In genomic region chr11:134360050-134360835, GRCh38 we compare ENCODE assay signal across 8 cellular contexts. TPM values are rescaled to one million over a fixed set of nuclear protein-coding genes. Genes with fewer than 3 reads are reported as not detected.
DNase-seq lines count a peak whose midpoint lies in the region; ATAC-seq and TF ChIP-seq lines count a peak whose summit lies in the region.

No MANE protein-coding gene starts in this region.

- POLR2A ChIA-PET in activated CD4-positive, alpha-beta T cell treated with anti-CD3 and anti-CD28 coated beads for 36 hours (lab: Charles Lee), result no interaction called here

- CTCF ChIA-PET in activated CD4-positive, alpha-beta T cell treated with anti-CD3 and anti-CD28 coated beads for 36 hours (lab: Charles Lee), result interaction anchor here (0.6 to 1.1 kb wide), 6 partner anchors 11 to 579 kb away, joined by 3 to 6 read pairs (median 3); no protein-coding TSS in a partner anchor

- intact Hi-C loops in activated CD4-positive, alpha-beta T cell treated with anti-CD3 and anti-CD28 coated beads for 36 hours (cut with DNase I, micrococcal nuclease), result loop anchor here (1.0 to 5.0 kb wide), 2 partner anchors 232 kb away; no protein-coding TSS in a partner anchor

- no peaks in the 10 kb centered on the region for H3K36me3 Mint-ChIP-seq in activated CD4-positive, alpha-beta T cell treated with anti-CD3 and anti-CD28 coated beads for 36 hours (ENCODE audit: low read depth)

- peaks cover 12% of the 10 kb centered on the region for H3K4me1 Mint-ChIP-seq in activated CD4-positive, alpha-beta T cell treated with anti-CD3 and anti-CD28 coated beads for 36 hours

- peak; percentile 3 for TF ChIP-seq CTCF in GM12801 (IDR thresholded peaks at IDR 0.05; ENCODE audit: extremely low read depth, insufficient read length)

- H3K27me3 Mint-ChIP-seq in activated CD4-positive, alpha-beta T cell treated with anti-CD3 and anti-CD28 coated beads for 36 hours, result peaks cover 5% of the 10 kb centered on the region

- DNase-seq in NCI-H446 (lab: John Stamatoyannopoulos, UW) (peak; percentile 15 to 56), cerebellum (ENCODE audit: low spot score) (peak; percentile 69), left lobe of liver (ENCODE audit: low spot score) (peak; percentile 86), NCI-H1436 (lab: John Stamatoyannopoulos, UW) (no peak)
- DNase-seq in activated CD4-positive, alpha-beta T cell treated with anti-CD3 and anti-CD28 coated beads for 36 hours, result peak; percentile 90
- DNase-seq in stimulated activated CD4-positive, alpha-beta T cell treated with anti-CD3 and anti-CD28 coated beads, Interleukin-4, amount 100 ng/mL, for 24 hours, result peak; percentile 71

- no peak overlapping the region for H3K4me3 Mint-ChIP-seq in activated CD4-positive, alpha-beta T cell treated with anti-CD3 and anti-CD28 coated beads for 36 hours

- H3K27ac Mint-ChIP-seq in activated CD4-positive, alpha-beta T cell treated with anti-CD3 and anti-CD28 coated beads for 36 hours, result no peak overlapping the region

- ATAC-seq in HG02759 (IDR thresholded peaks at IDR 0.05; ENCODE audit: unreplicated experiment), result peak; percentile 90
- peak; percentile 98 for ATAC-seq in activated CD4-positive, alpha-beta T cell treated with anti-CD3 and anti-CD28 coated beads for 36 hours
- peak; percentile 100 for ATAC-seq in left lobe of liver

- no peaks in the 10 kb centered on the region for H3K9me3 Mint-ChIP-seq in activated CD4-positive, alpha-beta T cell treated with anti-CD3 and anti-CD28 coated beads for 36 hours (ENCODE audit: low read depth)

RNA-seq across cellular contexts. Expression of gene GLB1L2, which starts 28.5 kb away (rescaled TPM):
- 1 to 10 TPM; 3.9 to 4.2 TPM for total RNA-seq in activated CD4-positive, alpha-beta T cell treated with anti-CD3 and anti-CD28 coated beads for 36 hours
- total RNA-seq in cerebellum, result 2.8 TPM
- total RNA-seq in left lobe of liver, result 0.48 TPM

RNA-seq across cellular contexts. Expression of gene B3GAT1, which starts 51.8 kb away (rescaled TPM):
- total RNA-seq in activated CD4-positive, alpha-beta T cell treated with anti-CD3 and anti-CD28 coated beads for 36 hours, result under 1 TPM; 0.11 to 0.21 TPM
- 45.7 TPM for total RNA-seq in cerebellum
- total RNA-seq in left lobe of liver, result 5.4 TPM
